2 cellular contexts compared by ENCODE assay signal in the genomic region with DNA sequence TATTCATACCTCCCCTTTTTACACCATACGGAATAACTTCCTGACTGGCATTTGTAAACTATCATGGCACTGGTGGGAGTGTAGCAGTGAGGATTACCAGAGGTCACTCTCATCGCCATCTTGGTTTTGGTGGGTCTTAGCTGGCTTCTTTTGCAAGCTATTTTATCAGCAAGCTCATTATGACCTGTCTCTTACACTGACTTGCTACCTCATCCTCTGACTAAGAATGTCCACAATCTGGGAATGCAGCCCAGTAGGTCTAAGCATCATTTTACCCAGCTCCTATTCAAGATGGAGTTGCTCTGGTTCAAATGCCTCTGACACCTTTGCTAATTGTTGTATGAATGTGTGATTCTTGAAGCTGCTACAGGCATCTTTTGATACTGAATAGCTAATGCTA.
TF ChIP-seq lines count a peak whose summit lies in the region.

No MANE protein-coding gene starts in this region.

TF ChIP-seq in H1, 55 proteins besides CTCF, POLR2A, EP300 and RAD21 (continued from another document):
- no peak for TF ChIP-seq CHD1 (IDR thresholded peaks at IDR 0.05; ENCODE audit: low read depth, low read length)
- no peak for TF ChIP-seq SP2 (IDR thresholded peaks at IDR 0.05; ENCODE audit: low read length)
- no peak for TF ChIP-seq TCF12 (IDR thresholded peaks at IDR 0.05; ENCODE audit: low read depth, low read length)
- no peak for TF ChIP-seq ZNF274 (IDR thresholded peaks at IDR 0.05; ENCODE audit: borderline replicate concordance, extremely low read depth, low read length)
TF ChIP-seq in H1: peak in this region for 0.

TF ChIP-seq in HepG2, 621 proteins besides CTCF, POLR2A, EP300 and RAD21 (continued from another document):
- TF ChIP-seq, protein P1, sequence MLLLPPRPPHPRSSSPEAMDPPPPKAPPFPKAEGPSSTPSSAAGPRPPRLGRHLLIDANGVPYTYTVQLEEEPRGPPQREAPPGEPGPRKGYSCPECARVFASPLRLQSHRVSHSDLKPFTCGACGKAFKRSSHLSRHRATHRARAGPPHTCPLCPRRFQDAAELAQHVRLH (CRISPR knock-in tag; IDR thresholded peaks at IDR 0.05; ENCODE audit: borderline replicate concordance, low read depth): no peak
- no peak for TF ChIP-seq GABPA (IDR thresholded peaks at IDR 0.05; ENCODE audit: low read depth, low read length)
- TF ChIP-seq GABPA (CRISPR knock-in tag; IDR thresholded peaks at IDR 0.05; ENCODE audit: low read depth): no peak
- TF ChIP-seq SNAPC2 (CRISPR knock-in tag; IDR thresholded peaks at IDR 0.05): no peak
- TF ChIP-seq NFATC3 (CRISPR knock-in tag; IDR thresholded peaks at IDR 0.05): no peak
- TF ChIP-seq, protein P2, sequence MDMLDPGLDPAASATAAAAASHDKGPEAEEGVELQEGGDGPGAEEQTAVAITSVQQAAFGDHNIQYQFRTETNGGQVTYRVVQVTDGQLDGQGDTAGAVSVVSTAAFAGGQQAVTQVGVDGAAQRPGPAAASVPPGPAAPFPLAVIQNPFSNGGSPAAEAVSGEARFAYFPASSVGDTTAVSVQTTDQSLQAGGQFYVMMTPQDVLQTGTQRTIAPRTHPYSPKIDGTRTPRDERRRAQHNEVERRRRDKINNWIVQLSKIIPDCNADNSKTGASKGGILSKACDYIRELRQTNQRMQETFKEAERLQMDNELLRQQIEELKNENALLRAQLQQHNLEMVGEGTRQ (IDR thresholded peaks at IDR 0.05; ENCODE audit: low read depth, low read length): no peak
- TF ChIP-seq, protein P2 (CRISPR knock-in tag; IDR thresholded peaks at IDR 0.05; ENCODE audit: borderline replicate concordance): no peak
- TF ChIP-seq, protein P3, sequence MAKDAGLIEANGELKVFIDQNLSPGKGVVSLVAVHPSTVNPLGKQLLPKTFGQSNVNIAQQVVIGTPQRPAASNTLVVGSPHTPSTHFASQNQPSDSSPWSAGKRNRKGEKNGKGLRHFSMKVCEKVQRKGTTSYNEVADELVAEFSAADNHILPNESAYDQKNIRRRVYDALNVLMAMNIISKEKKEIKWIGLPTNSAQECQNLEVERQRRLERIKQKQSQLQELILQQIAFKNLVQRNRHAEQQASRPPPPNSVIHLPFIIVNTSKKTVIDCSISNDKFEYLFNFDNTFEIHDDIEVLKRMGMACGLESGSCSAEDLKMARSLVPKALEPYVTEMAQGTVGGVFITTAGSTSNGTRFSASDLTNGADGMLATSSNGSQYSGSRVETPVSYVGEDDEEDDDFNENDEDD (CRISPR knock-in tag; IDR thresholded peaks at IDR 0.05; ENCODE audit: borderline replicate concordance): no peak
- TF ChIP-seq ZNF746 (CRISPR knock-in tag; IDR thresholded peaks at IDR 0.05): no peak
- no peak for TF ChIP-seq PPARG (CRISPR knock-in tag; conservative IDR thresholded peaks at IDR 0.05)
- no peak for TF ChIP-seq GATA4 (IDR thresholded peaks at IDR 0.05; ENCODE audit: borderline replicate concordance, low read depth)
- no peak for TF ChIP-seq IKZF1 (IDR thresholded peaks at IDR 0.05)
- no peak for TF ChIP-seq ZNF143 (CRISPR knock-in tag; IDR thresholded peaks at IDR 0.05)
- TF ChIP-seq, protein P4, sequence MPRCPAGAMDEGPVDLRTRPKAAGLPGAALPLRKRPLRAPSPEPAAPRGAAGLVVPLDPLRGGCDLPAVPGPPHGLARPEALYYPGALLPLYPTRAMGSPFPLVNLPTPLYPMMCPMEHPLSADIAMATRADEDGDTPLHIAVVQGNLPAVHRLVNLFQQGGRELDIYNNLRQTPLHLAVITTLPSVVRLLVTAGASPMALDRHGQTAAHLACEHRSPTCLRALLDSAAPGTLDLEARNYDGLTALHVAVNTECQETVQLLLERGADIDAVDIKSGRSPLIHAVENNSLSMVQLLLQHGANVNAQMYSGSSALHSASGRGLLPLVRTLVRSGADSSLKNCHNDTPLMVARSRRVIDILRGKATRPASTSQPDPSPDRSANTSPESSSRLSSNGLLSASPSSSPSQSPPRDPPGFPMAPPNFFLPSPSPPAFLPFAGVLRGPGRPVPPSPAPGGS (CRISPR knock-in tag; IDR thresholded peaks at IDR 0.05): no peak
- no peak for TF ChIP-seq ARID2 (CRISPR knock-in tag; IDR thresholded peaks at IDR 0.05; ENCODE audit: borderline replicate concordance)
